In the genomic region with DNA sequence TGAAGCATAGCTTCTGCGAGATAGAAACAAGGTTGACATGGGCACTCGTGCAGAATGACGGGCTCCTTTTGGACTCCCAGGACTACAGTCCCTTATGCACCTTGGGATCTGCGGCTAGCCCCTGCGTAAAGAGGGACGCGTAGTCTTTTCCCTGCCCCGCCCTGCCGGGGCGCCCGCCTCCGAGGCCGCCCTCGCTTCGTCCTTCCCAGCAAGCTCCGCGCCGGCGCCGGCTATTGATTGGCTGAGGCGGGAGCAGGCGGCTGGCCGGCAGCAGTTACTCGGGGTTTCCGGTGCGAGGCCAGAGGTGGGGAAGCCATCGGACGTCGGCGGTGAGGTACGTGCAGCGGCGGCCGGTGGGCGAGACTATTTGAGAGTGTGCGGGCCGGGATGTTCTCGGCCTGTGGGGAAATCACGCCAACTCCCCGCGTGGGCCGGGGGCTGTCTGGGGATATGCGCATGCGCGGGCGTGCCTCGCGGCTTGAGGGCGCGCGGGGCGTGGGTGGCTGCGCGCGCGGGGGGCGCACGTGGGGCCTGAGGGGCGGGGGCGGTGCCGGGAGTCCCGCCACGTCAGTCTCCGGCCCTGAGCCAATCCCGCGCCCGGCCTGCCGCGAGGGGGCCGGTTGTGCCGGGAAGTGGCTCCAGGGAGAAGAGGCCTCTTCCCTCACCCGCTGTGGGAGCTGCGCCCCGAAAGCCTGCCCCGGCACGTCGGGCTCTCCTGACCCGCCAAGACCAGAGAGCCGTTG, we compare ENCODE assay signal across 8 cellular contexts. TPM values are rescaled to one million over a fixed set of nuclear protein-coding genes. Genes with fewer than 3 reads are reported as not detected.
DNase-seq lines count a peak whose midpoint lies in the region; ATAC-seq and TF ChIP-seq lines count a peak whose summit lies in the region.

A gene (plus strand): TSS at position 233 of the 743 bp plus-strand sequence. CDS start 671 bp downstream, outside the sequence.

- ATAC-seq in HG02759 (IDR thresholded peaks at IDR 0.05; ENCODE audit: unreplicated experiment) (peak; percentile 90), upper lobe of left lung (ENCODE audit: low FRiP score in 2 of 2) (peak; percentile 96 to 97)

- H3K36me3 ChIP-seq in adipocyte (ENCODE audit: control insufficient read depth, insufficient read depth, low read length, severe bottlenecking) (peaks cover 16% of the 10 kb centered on the region), upper lobe of left lung (peaks cover 0 to 39% (median 22%) of the 10 kb centered on the region in 4 donors)

- peak within 1 kb of the TSS; percentile 85 to 96 (median 94) for H3K27ac ChIP-seq in upper lobe of left lung

- DNase-seq in GM12865 (ENCODE audit: low read depth): peak; percentile 96
- DNase-seq in NCI-H1417 treated with DMSO at 0.1 percent for 48 hours (lab: John Stamatoyannopoulos, UW): peak; percentile 84
- peak; percentile 80 for DNase-seq in T follicular helper cell (ENCODE audit: low read depth)
- peak; percentile 96 for DNase-seq in adipocyte (ENCODE audit: low read depth)
- peak; percentile 98 for DNase-seq in cardiac septum (ENCODE audit: low spot score)
- peak; percentile 99 for DNase-seq in posterior vena cava (ENCODE audit: low spot score)
- DNase-seq in upper lobe of left lung: peak; percentile 96 to 98

- no peaks in the 10 kb centered on the region for H3K9me3 ChIP-seq in adipocyte (ENCODE audit: control insufficient read depth, low read length)
- no peaks in the 10 kb centered on the region for H3K9me3 ChIP-seq in upper lobe of left lung

- 1 to 3% methylated on average over 13 to 56 of the region's 79 CpGs for WGBS in upper lobe of left lung, 2 donors

- H3K4me1 ChIP-seq in adipocyte (ENCODE audit: control insufficient read depth, insufficient read depth, low read length) (peaks cover 46% of the 10 kb centered on the region), upper lobe of left lung (peaks cover 32 to 55% (median 38%) of the 10 kb centered on the region in 4 donors)

- TF ChIP-seq CTCF in GM12865 (IDR thresholded peaks at IDR 0.05; ENCODE audit: insufficient read depth, low read depth, low read length, missing control alignments) (no peak), upper lobe of left lung (IDR thresholded peaks at IDR 0.05) (peak in 4 of 6 experiments; percentile 14 to 43 (median 24))

- H3K4me3 ChIP-seq in GM12865 (ENCODE audit: low read depth, low read length) (peak within 1 kb of the TSS; percentile 90), adipocyte (ENCODE audit: low read length) (peak within 1 kb of the TSS; percentile 86), upper lobe of left lung (peak within 1 kb of the TSS; percentile 29 to 77 (median 65))

- TF ChIP-seq POLR2A in upper lobe of left lung (IDR thresholded peaks at IDR 0.05): peak; percentile 38 to 75 (median 44)

- H3K27me3 ChIP-seq in adipocyte (replicated peaks; ENCODE audit: control insufficient read depth, insufficient read depth, low read length): no peaks in the 10 kb centered on the region
- H3K27me3 ChIP-seq in upper lobe of left lung: no peaks in the 10 kb centered on the region

- intact Hi-C loops in cardiac septum (cut with DNase I) (loop anchor here (5.0 kb wide), 1 partner anchor 72 kb away; a partner anchor contains a TSS), posterior vena cava (cut with DNase I) (no loop called here)

- peak in 1 of 4 donors; percentile 4 for TF ChIP-seq EP300 in upper lobe of left lung (IDR thresholded peaks at IDR 0.05)

- H3K9ac ChIP-seq in adipocyte (ENCODE audit: low read length): peak within 1 kb of the TSS; percentile 99

RNA-seq across cellular contexts. Expression of the gene that starts here (rescaled TPM):
- total RNA-seq in cardiac septum (24.5 TPM), posterior vena cava (10 to 100 TPM; 44.8 to 45.3 TPM), upper lobe of left lung (10 to 100 TPM; 29.3 to 57.5 (median 47.5) TPM)

Comparison
In these comparisons a context has a peak if more than half of its experiments do, and no peak if none do; other contexts are left out.
1. Peak in every context shown above with its lines: DNase-seq, ATAC-seq, H3K4me3 ChIP-seq and H3K27ac ChIP-seq.